8 cellular contexts compared by ENCODE assay signal in the genomic region with DNA sequence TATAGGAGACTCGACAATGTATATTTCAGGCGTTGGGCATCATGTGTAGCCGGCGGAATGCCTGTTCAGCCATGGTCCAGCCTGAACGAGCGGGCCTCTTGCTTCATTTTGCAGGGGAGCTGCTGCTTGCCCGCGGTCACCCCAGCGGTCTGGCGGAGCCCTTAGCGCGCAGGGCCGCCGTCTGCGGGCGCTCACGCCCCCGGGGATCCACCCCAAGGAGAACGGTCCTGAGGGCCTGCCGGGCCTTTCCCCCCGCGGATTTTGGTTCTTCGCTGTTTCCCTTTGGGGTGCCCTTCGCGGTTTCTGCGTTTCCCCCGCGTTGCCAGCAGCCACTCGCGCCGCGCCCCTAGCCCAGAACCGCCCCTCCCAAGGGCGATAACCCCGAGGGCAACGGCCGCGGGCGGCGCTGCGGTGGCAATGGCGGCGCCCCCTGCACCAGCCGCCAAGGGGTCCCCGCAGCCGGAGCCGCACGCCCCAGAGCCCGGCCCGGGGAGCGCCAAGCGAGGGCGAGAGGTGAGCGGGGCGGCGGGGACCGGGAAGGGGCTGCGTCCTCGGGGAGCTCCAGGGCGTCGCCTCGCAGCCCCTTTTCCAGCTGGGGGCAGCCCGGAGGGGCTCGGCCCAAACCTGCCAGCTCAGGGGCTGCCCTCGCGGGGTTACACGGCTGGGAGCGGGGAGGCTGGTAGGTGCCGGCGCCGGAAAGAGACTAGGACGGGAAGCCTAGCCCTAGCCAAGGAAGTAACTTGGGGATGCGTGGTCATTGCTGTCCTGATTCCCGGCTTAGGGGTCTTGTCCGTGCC. TPM values are rescaled to one million over a fixed set of nuclear protein-coding genes. Genes with fewer than 3 reads are reported as not detected.
DNase-seq lines count a peak whose midpoint lies in the region; ATAC-seq and TF ChIP-seq lines count a peak whose summit lies in the region.

A gene with protein sequence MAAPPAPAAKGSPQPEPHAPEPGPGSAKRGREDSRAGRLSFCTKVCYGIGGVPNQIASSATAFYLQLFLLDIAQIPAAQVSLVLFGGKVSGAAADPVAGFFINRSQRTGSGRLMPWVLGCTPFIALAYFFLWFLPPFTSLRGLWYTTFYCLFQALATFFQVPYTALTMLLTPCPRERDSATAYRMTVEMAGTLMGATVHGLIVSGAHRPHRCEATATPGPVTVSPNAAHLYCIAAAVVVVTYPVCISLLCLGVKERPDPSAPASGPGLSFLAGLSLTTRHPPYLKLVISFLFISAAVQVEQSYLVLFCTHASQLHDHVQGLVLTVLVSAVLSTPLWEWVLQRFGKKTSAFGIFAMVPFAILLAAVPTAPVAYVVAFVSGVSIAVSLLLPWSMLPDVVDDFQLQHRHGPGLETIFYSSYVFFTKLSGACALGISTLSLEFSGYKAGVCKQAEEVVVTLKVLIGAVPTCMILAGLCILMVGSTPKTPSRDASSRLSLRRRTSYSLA (plus strand): TSS at position 406 of the 797 bp plus-strand sequence. CDS start 12 bp downstream, at position 418.

- TF ChIP-seq CTCF in GM20000 (IDR thresholded peaks at IDR 0.05; ENCODE audit: extremely low read depth, missing control alignments), result no peak

- H3K36me3 ChIP-seq in skeletal muscle tissue (ENCODE audit: control insufficient read depth in 3 of 3, insufficient read depth in 3 of 3, low read length in 3 of 3), result no peaks in the 10 kb centered on the region

- peaks cover 8 to 12% (median 9%) of the 10 kb centered on the region in 3 donors for H3K4me1 ChIP-seq in skeletal muscle tissue (ENCODE audit: control insufficient read depth in 3 of 3, insufficient read depth in 3 of 3, low read length in 3 of 3)

- H3K4me3 ChIP-seq in iPS-18c (ENCODE audit: insufficient read depth, low read depth, low read length), result peak within 1 kb of the TSS; percentile 60
- peak within 1 kb of the TSS; percentile 32 to 48 (median 35) for H3K4me3 ChIP-seq in skeletal muscle tissue (ENCODE audit: low read length in 3 of 3)

- intact Hi-C loops in posterior vena cava (cut with DNase I), result no loop called here

- peaks cover 27 to 36% (median 28%) of the 10 kb centered on the region in 3 donors for H3K27me3 ChIP-seq in skeletal muscle tissue (ENCODE audit: control insufficient read depth in 3 of 3, insufficient read depth in 3 of 3, low read length in 3 of 3)

- no peaks in the 10 kb centered on the region for H3K9me3 ChIP-seq in iPS-18c (ENCODE audit: control insufficient read depth, insufficient read depth, low read length)
- no peaks in the 10 kb centered on the region for H3K9me3 ChIP-seq in skeletal muscle tissue (ENCODE audit: control insufficient read depth in 3 of 3, low read length in 3 of 3)

- no peak for ATAC-seq in HG03045 (IDR thresholded peaks at IDR 0.05; ENCODE audit: unreplicated experiment)

- DNase-seq in GM20000 (ENCODE audit: low spot score) (peak; percentile 58), astrocyte of the hippocampus (ENCODE audit: low read depth, low spot score) (peak; percentile 36), GM19238 (ENCODE audit: insufficient read length, low spot score) (no peak), cerebellar nuclear complex (lab: John Stamatoyannopoulos, UW) (no peak), posterior vena cava (ENCODE audit: low spot score) (no peak)

- peak within 1 kb of the TSS in 2 of 3 donors; percentile 14 to 45 for H3K9ac ChIP-seq in skeletal muscle tissue (ENCODE audit: low read depth in 1 of 3, low read length in 3 of 3)

- H3K27ac ChIP-seq in skeletal muscle tissue (ENCODE audit: low read depth, low read length), result no peak within 1 kb of the TSS

RNA-seq across cellular contexts. Expression of the gene that starts here (rescaled TPM):
- total RNA-seq in skeletal muscle tissue (0.52 TPM), posterior vena cava (not detected)

Comparison
In these comparisons a context has a peak if more than half of its experiments do, and no peak if none do; other contexts are left out.
1. DNase-seq: peak in GM20000 (single experiment) and astrocyte of the hippocampus (single experiment); none in GM19238 (single experiment), cerebellar nuclear complex (0 of 2) and posterior vena cava (single experiment).